1 cellular context compared by ENCODE assay signal in the genomic region with DNA sequence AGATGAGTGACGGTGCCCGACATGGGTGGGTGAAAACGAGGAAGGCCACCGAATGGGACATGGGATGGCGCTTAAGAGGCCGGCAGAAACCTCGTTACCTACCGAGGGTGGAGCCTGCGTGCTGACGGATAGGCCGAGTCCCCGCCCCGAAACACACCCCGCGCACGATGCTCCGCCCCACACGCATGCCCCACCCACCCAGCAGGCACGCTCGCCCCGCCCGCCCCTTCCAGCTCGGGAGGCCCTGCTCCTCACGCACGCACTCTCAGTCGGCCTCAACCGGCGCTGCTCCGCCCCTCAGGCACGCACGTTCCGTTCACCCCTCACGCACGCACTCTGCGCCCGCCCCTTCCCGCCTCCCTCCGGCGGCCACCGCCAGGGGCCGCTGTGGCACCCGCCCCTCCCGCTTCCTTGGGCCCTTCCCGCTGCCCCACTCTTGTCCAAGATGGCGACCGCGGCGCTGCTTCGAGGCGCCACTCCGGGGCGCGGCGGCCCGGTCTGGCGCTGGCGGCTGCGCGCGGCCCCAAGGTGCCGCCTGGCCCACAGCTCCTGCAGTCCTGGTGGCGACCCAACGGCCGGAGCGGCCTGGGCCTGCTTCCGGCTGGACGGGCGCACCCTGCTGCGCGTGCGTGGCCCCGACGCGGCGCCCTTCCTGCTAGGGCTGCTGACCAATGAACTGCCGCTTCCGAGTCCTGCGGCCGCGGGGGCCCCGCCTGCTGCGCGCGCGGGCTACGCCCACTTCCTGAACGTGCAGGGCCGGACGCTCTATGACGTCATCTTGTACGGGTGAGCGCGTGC.
TF ChIP-seq lines count a peak whose summit lies in the region.

A gene (plus strand): TSS at position 433 of the 798 bp plus-strand sequence. CDS start 13 bp downstream, at position 446.

TF ChIP-seq in K562, 482 proteins besides CTCF, POLR2A, EP300 and RAD21 (continued from another document and continues in another):
- TF ChIP-seq, protein P1, sequence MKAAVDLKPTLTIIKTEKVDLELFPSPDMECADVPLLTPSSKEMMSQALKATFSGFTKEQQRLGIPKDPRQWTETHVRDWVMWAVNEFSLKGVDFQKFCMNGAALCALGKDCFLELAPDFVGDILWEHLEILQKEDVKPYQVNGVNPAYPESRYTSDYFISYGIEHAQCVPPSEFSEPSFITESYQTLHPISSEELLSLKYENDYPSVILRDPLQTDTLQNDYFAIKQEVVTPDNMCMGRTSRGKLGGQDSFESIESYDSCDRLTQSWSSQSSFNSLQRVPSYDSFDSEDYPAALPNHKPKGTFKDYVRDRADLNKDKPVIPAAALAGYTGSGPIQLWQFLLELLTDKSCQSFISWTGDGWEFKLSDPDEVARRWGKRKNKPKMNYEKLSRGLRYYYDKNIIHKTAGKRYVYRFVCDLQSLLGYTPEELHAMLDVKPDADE (conservative IDR thresholded peaks at IDR 0.05; ENCODE audit: control insufficient read depth, low read depth, low read length), result peak; percentile 78
- TF ChIP-seq BMI1 (IDR thresholded peaks at IDR 0.05; ENCODE audit: low read length) (peak; percentile 33; the same call in 1 of the 2 replicates), ARHGAP35 (IDR thresholded peaks at IDR 0.05; ENCODE audit: partially characterized antibody) (no peak), TCF7L2 (IDR thresholded peaks at IDR 0.05; ENCODE audit: low read depth, low read length) (no peak), CREM (IDR thresholded peaks at IDR 0.05; ENCODE audit: low read depth) (peak; percentile 97), FOXJ2 (tag; IDR thresholded peaks at IDR 0.05) (no peak), ZNF134 (CRISPR knock-in tag; conservative IDR thresholded peaks at IDR 0.05) (no peak), ZKSCAN8 (CRISPR knock-in tag; IDR thresholded peaks at IDR 0.05) (no peak), ZSCAN29 (IDR thresholded peaks at IDR 0.05) (peak; percentile 43; the same call in 1 of the 2 replicates), ZNF324 (CRISPR knock-in tag; IDR thresholded peaks at IDR 0.05) (0 out of 2 replicates have a peak, but pooled peaks have one; percentile 9), NCOA6 (IDR thresholded peaks at IDR 0.05) (peak; percentile 93), FOXP1 (CRISPR knock-in tag; IDR thresholded peaks at IDR 0.05) (peak; percentile 98), ZNF431 (CRISPR knock-in tag; IDR thresholded peaks at IDR 0.05) (peak; percentile 72; the same call in 1 of the 2 replicates), RBM15 (IDR thresholded peaks at IDR 0.05; ENCODE audit: insufficient read depth, low read length) (no peak), PTBP1 (IDR thresholded peaks at IDR 0.05; ENCODE audit: low read depth, low read length) (no peak), TEAD4 (IDR thresholded peaks at IDR 0.05; ENCODE audit: low read length) (no peak; the same call in 1 of the 2 replicates), TEAD4 (CRISPR knock-in tag; IDR thresholded peaks at IDR 0.05; ENCODE audit: borderline replicate concordance) (peak; percentile 83; the same call in 1 of the 2 replicates), ZNF224 (CRISPR knock-in tag; IDR thresholded peaks at IDR 0.05) (no peak), NRF1 (conservative IDR thresholded peaks at IDR 0.05 in 1 of 2, IDR thresholded peaks at IDR 0.05 in 1 of 2) (peak; percentile 95 to 96), PRPF4 (IDR thresholded peaks at IDR 0.05; ENCODE audit: insufficient read depth, low read depth, low read length, poor library complexity, severe bottlenecking) (no peak), ZNF124 (CRISPR knock-in tag; IDR thresholded peaks at IDR 0.05) (0 out of 2 replicates have a peak, but pooled peaks have one; percentile 63)
- TF ChIP-seq, protein P2, sequence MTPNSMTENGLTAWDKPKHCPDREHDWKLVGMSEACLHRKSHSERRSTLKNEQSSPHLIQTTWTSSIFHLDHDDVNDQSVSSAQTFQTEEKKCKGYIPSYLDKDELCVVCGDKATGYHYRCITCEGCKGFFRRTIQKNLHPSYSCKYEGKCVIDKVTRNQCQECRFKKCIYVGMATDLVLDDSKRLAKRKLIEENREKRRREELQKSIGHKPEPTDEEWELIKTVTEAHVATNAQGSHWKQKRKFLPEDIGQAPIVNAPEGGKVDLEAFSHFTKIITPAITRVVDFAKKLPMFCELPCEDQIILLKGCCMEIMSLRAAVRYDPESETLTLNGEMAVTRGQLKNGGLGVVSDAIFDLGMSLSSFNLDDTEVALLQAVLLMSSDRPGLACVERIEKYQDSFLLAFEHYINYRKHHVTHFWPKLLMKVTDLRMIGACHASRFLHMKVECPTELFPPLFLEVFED (CRISPR knock-in tag; conservative IDR thresholded peaks at IDR 0.05), result 0 out of 2 replicates have a peak, but pooled peaks have one; percentile 19
- TF ChIP-seq, protein P3, sequence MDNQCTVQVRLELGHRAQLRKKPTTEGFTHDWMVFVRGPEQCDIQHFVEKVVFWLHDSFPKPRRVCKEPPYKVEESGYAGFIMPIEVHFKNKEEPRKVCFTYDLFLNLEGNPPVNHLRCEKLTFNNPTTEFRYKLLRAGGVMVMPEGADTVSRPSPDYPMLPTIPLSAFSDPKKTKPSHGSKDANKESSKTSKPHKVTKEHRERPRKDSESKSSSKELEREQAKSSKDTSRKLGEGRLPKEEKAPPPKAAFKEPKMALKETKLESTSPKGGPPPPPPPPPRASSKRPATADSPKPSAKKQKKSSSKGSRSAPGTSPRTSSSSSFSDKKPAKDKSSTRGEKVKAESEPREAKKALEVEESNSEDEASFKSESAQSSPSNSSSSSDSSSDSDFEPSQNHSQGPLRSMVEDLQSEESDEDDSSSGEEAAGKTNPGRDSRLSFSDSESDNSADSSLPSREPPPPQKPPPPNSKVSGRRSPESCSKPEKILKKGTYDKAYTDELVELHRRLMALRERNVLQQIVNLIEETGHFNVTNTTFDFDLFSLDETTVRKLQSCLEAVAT (IDR thresholded peaks at IDR 0.05), result no peak
- TF ChIP-seq, protein P4, sequence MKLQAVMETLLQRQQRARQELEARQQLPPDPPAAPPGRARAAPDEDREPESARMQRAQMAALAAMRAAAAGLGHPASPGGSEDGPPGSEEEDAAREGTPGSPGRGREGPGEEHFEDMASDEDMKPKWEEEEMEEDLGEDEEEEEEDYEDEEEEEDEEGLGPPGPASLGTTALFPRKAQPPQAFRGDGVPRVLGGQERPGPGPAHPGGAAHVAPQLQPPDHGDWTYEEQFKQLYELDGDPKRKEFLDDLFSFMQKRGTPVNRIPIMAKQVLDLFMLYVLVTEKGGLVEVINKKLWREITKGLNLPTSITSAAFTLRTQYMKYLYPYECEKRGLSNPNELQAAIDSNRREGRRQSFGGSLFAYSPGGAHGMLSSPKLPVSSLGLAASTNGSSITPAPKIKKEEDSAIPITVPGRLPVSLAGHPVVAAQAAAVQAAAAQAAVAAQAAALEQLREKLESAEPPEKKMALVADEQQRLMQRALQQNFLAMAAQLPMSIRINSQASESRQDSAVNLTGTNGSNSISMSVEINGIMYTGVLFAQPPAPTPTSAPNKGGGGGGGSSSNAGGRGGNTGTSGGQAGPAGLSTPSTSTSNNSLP (IDR thresholded peaks at IDR 0.05; ENCODE audit: borderline replicate concordance, low read depth, low read length), result no peak
- TF ChIP-seq, protein P5, sequence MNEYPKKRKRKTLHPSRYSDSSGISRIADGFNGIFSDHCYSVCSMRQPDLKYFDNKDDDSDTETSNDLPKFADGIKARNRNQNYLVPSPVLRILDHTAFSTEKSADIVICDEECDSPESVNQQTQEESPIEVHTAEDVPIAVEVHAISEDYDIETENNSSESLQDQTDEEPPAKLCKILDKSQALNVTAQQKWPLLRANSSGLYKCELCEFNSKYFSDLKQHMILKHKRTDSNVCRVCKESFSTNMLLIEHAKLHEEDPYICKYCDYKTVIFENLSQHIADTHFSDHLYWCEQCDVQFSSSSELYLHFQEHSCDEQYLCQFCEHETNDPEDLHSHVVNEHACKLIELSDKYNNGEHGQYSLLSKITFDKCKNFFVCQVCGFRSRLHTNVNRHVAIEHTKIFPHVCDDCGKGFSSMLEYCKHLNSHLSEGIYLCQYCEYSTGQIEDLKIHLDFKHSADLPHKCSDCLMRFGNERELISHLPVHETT (CRISPR knock-in tag; conservative IDR thresholded peaks at IDR 0.05 in 1 of 2, IDR thresholded peaks at IDR 0.05 in 1 of 2), result peak in 1 of 2 experiments; percentile 96; a peak in 2 of 4 replicates
- TF ChIP-seq, protein P6, sequence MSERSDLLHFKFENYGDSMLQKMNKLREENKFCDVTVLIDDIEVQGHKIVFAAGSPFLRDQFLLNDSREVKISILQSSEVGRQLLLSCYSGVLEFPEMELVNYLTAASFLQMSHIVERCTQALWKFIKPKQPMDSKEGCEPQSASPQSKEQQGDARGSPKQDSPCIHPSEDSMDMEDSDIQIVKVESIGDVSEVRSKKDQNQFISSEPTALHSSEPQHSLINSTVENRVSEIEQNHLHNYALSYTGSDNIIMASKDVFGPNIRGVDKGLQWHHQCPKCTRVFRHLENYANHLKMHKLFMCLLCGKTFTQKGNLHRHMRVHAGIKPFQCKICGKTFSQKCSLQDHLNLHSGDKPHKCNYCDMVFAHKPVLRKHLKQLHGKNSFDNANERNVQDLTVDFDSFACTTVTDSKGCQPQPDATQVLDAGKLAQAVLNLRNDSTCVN (CRISPR knock-in tag; IDR thresholded peaks at IDR 0.05), result no peak
- TF ChIP-seq, protein P7, sequence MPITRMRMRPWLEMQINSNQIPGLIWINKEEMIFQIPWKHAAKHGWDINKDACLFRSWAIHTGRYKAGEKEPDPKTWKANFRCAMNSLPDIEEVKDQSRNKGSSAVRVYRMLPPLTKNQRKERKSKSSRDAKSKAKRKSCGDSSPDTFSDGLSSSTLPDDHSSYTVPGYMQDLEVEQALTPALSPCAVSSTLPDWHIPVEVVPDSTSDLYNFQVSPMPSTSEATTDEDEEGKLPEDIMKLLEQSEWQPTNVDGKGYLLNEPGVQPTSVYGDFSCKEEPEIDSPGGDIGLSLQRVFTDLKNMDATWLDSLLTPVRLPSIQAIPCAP (CRISPR knock-in tag; IDR thresholded peaks at IDR 0.05; ENCODE audit: borderline replicate concordance), result no peak
- TF ChIP-seq, protein P8, sequence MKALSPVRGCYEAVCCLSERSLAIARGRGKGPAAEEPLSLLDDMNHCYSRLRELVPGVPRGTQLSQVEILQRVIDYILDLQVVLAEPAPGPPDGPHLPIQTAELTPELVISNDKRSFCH (CRISPR knock-in tag; IDR thresholded peaks at IDR 0.05), result no peak
- TF ChIP-seq, protein P8 (tag; IDR thresholded peaks at IDR 0.05), result peak; percentile 97
- TF ChIP-seq, protein P9, sequence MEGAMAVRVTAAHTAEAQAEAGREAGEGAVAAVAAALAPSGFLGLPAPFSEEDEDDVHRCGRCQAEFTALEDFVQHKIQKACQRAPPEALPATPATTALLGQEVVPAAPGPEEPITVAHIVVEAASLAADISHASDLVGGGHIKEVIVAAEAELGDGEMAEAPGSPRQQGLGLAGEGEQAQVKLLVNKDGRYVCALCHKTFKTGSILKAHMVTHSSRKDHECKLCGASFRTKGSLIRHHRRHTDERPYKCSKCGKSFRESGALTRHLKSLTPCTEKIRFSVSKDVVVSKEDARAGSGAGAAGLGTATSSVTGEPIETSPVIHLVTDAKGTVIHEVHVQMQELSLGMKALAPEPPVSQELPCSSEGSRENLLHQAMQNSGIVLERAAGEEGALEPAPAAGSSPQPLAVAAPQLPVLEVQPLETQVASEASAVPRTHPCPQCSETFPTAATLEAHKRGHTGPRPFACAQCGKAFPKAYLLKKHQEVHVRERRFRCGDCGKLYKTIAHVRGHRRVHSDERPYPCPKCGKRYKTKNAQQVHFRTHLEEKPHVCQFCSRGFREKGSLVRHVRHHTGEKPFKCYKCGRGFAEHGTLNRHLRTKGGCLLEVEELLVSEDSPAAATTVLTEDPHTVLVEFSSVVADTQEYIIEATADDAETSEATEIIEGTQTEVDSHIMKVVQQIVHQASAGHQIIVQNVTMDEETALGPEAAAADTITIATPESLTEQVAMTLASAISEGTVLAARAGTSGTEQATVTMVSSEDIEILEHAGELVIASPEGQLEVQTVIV (CRISPR knock-in tag; IDR thresholded peaks at IDR 0.05; ENCODE audit: borderline replicate concordance), result peak; percentile 27; the same call in 1 of the 2 replicates
